ENCODE assay signal across 7 cellular contexts in genomic region chr17:48335858-48336500, GRCh38.
DNase-seq lines count a peak whose midpoint lies in the region; TF ChIP-seq lines count a peak whose summit lies in the region.

No MANE protein-coding gene starts in this region.

- no peak overlapping the region for H3K9ac ChIP-seq in SK-N-MC (ENCODE audit: insufficient read length)

- no peak for TF ChIP-seq POLR2A in prostate gland (IDR thresholded peaks at IDR 0.05)

- H3K27me3 ChIP-seq in prostate gland (replicated peaks; ENCODE audit: insufficient read depth) = peaks cover 2% of the 10 kb centered on the region

- WGBS in prostate gland = 7% methylated on average over 5 of the region's 5 CpGs

- H3K4me3 ChIP-seq in SK-N-MC = no peak overlapping the region
- no peak overlapping the region for H3K4me3 ChIP-seq in prostate gland

- intact Hi-C loops in prostate gland (cut with DNase I) = loop anchor here (5.0 kb wide), 1 partner anchor 281 kb away; the partner anchor contains the start of gene HOXB8

- H3K9me3 ChIP-seq in SK-N-MC (ENCODE audit: low read depth, low read length) = no peaks in the 10 kb centered on the region
- no peaks in the 10 kb centered on the region for H3K9me3 ChIP-seq in prostate gland

- no peaks in the 10 kb centered on the region for H3K36me3 ChIP-seq in SK-N-MC (ENCODE audit: insufficient read depth, low read length)
- H3K36me3 ChIP-seq in prostate gland = no peaks in the 10 kb centered on the region

- H3K27ac ChIP-seq in SK-N-MC (no peak overlapping the region), prostate gland (no peak overlapping the region)

- peak; percentile 43 for TF ChIP-seq CTCF in GM10248 (IDR thresholded peaks at IDR 0.05; ENCODE audit: control extremely low read depth, extremely low read depth, low read depth, missing control alignments)
- TF ChIP-seq CTCF in prostate gland (IDR thresholded peaks at IDR 0.05) = peak in 3 of 4 experiments; percentile 71 to 79 (median 72)

- POLR2A ChIA-PET in GM10248 (lab: Yijun Ruan, JAX) = no interaction called here

- no peaks in the 10 kb centered on the region for H3K4me1 ChIP-seq in prostate gland (replicated peaks)

- CTCF ChIA-PET in GM10248 (lab: Yijun Ruan, JAX) = interaction anchor here (0.7 to 6.1 kb wide), 44 partner anchors 10 to 309 kb away, joined by 3 to 54 read pairs (median 4); partner anchors contain the start of genes HOXB3, HOXB4 and HOXB5

- DNase-seq in GM10248 (ENCODE audit: extremely low spot score) (peak; percentile 37), NAMALWA (ENCODE audit: low spot score) (peak; percentile 85), SK-N-MC (ENCODE audit: low read depth, low spot score) (peak; percentile 77), fibroblast of gingiva (ENCODE audit: low read depth) (peak; percentile 2), prostate gland (ENCODE audit: low spot score) (no peak), T-helper 9 cell (no peak)
- DNase-seq in stimulated activated CD4-positive, alpha-beta T cell treated with anti-CD3 and anti-CD28 coated beads, Interleukin-4, amount 100 ng/mL, for 1 hour = no peak

Comparison
In these comparisons a context has a peak if more than half of its experiments do, and no peak if none do; other contexts are left out.
1. DNase-seq: peak in GM10248 (single experiment), NAMALWA (single experiment), SK-N-MC (single experiment) and fibroblast of gingiva (single experiment); none in prostate gland (single experiment), T-helper 9 cell (single experiment) and stimulated activated CD4-positive, alpha-beta T cell treated with anti-CD3 and anti-CD28 coated beads, Interleukin-4, amount 100 ng/mL, for 1 hour (single experiment).